8 cellular contexts compared by ENCODE assay signal in the genomic region with DNA sequence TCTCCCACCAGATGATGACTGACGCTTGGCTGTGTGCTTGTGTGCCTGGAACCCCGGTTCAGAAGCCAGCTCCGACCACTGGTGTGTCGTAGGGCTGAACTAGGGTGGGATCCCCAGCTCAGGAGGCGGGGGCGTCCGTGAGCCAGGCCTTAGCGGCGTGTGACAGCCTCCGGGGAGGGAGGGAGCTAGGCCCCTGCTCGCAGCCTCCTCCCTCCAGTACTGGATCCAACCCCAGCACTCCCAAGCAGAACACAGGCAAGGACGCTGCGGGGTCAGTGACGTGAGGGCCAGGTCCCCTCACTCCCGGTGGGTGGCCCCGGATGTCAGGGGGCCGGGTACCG. TPM values are rescaled to one million over a fixed set of nuclear protein-coding genes. Genes with fewer than 3 reads are reported as not detected.
DNase-seq lines count a peak whose midpoint lies in the region; ATAC-seq, FAIRE-seq and TF ChIP-seq lines count a peak whose summit lies in the region.

No MANE protein-coding gene starts in this region.

- H3K4me3 ChIP-seq in heart right ventricle: peak overlapping the region; percentile 68 to 97 (median 92)
- H3K4me3 ChIP-seq in retinal pigment epithelial cell (ENCODE audit: low read length): peak overlapping the region; percentile 93

- peaks cover 4% of the 10 kb centered on the region for H3K36me3 Mint-ChIP-seq in activated T-helper 17 cell treated with anti-CD3 and anti-CD28 coated beads, Interleukin-2, amount 50 U/mL, for 72 hours (ENCODE audit: low read depth)

- peak overlapping the region; percentile 83 for H3K4me3 Mint-ChIP-seq in activated T-helper 17 cell treated with anti-CD3 and anti-CD28 coated beads, Interleukin-2, amount 50 U/mL, for 72 hours

- no peak for TF ChIP-seq POLR2A in GM12892 (IDR thresholded peaks at IDR 0.05; ENCODE audit: low read depth, low read length)

- H3K9me3 Mint-ChIP-seq in activated T-helper 17 cell treated with anti-CD3 and anti-CD28 coated beads, Interleukin-2, amount 50 U/mL, for 72 hours: no peaks in the 10 kb centered on the region

- no peaks in the 10 kb centered on the region for H3K27me3 ChIP-seq in heart right ventricle

- peak overlapping the region; percentile 82 for H3K27ac Mint-ChIP-seq in activated T-helper 17 cell treated with anti-CD3 and anti-CD28 coated beads, Interleukin-2, amount 50 U/mL, for 72 hours

- peak overlapping the region in 9 of 10 donors; percentile 58 to 90 (median 78) for H3K27ac ChIP-seq in heart right ventricle

- intact Hi-C loops in heart right ventricle (cut with DNase I): loop anchor here in 3 of 10 donors (1.0 to 5.0 kb wide), 3 partner anchors 42 to 47 kb away; a partner anchor contains a TSS

- FAIRE-seq in GM12892 (lab: Jason Lieb, UNC): no peak

- no peak for TF ChIP-seq CTCF in heart right ventricle (IDR thresholded peaks at IDR 0.05)
- TF ChIP-seq CTCF in retinal pigment epithelial cell (conservative IDR thresholded peaks at IDR 0.05; ENCODE audit: low read depth, low read length): no peak

- DNase-seq in NCI-H82 (lab: John Stamatoyannopoulos, UW): peak; percentile 43
- DNase-seq in NCI-H82 treated with DMSO at 0.1 percent for 48 hours (lab: John Stamatoyannopoulos, UW; ENCODE audit: unreplicated experiment): no peak
- no peak for DNase-seq in heart right ventricle
- no peak for DNase-seq in retinal pigment epithelial cell (ENCODE audit: low read depth)
- DNase-seq in GM12892 (ENCODE audit: insufficient read length): no peak
- DNase-seq in activated effector memory CD4-positive, alpha-beta T cell treated with Interleukin-2 at 50 U/mL for 16 hours: no peak

- no peaks in the 10 kb centered on the region for H3K4me1 Mint-ChIP-seq in activated T-helper 17 cell treated with anti-CD3 and anti-CD28 coated beads, Interleukin-2, amount 50 U/mL, for 72 hours

- H3K27me3 Mint-ChIP-seq in activated T-helper 17 cell treated with anti-CD3 and anti-CD28 coated beads, Interleukin-2, amount 50 U/mL, for 72 hours: no peaks in the 10 kb centered on the region

- H3K4me1 ChIP-seq in heart right ventricle: peaks cover 4 to 27% (median 19%) of the 10 kb centered on the region in 9 donors

- H3K9me3 ChIP-seq in heart right ventricle: no peaks in the 10 kb centered on the region

- H3K36me3 ChIP-seq in heart right ventricle: peaks cover 0 to 14% (median 0%) of the 10 kb centered on the region in 9 donors

- peak; percentile 9 for ATAC-seq in HG03108 (IDR thresholded peaks at IDR 0.05; ENCODE audit: unreplicated experiment)
- peak; percentile 13 for ATAC-seq in activated T-helper 17 cell treated with anti-CD3 and anti-CD28 coated beads, Interleukin-2, amount 50 U/mL, for 72 hours (replicated peaks)
- ATAC-seq in heart right ventricle: peak; percentile 2 to 62 (median 31)

- WGBS in heart right ventricle, 2 donors: 3 to 5% methylated on average over 18 of the region's 18 CpGs

RNA-seq across cellular contexts. Expression of a gene that starts 0.4 kb away (rescaled TPM):
- total RNA-seq in activated T-helper 17 cell treated with anti-CD3 and anti-CD28 coated beads, Interleukin-2, amount 50 U/mL, for 72 hours: 10 to 100 TPM; 41.0 to 54.7 TPM
- total RNA-seq in heart right ventricle: 10 to 100 TPM; 13.8 to 26.6 (median 21.9) TPM
- polyA plus RNA-seq in heart right ventricle: 10 to 100 TPM; 18.1 to 43.5 TPM
- polyA plus RNA-seq in GM12892 (2012; ENCODE audit: missing spikeins): 18.9 TPM

RNA-seq across cellular contexts. Expression of a gene that starts 28.4 kb away (rescaled TPM):
- not detected for total RNA-seq in activated T-helper 17 cell treated with anti-CD3 and anti-CD28 coated beads, Interleukin-2, amount 50 U/mL, for 72 hours
- total RNA-seq in heart right ventricle: 100 to 1,000 TPM; 112 to 301 (median 137) TPM
- polyA plus RNA-seq in heart right ventricle: 100 to 1,000 TPM; 300 to 410 TPM
- polyA plus RNA-seq in GM12892 (2012; ENCODE audit: missing spikeins): 0.36 TPM

RNA-seq across cellular contexts. Expression of a gene that starts 31.6 kb away (rescaled TPM):
- 10 to 100 TPM; 31.1 to 60.3 TPM for total RNA-seq in activated T-helper 17 cell treated with anti-CD3 and anti-CD28 coated beads, Interleukin-2, amount 50 U/mL, for 72 hours
- total RNA-seq in heart right ventricle: 10 to 100 TPM; 27.6 to 49.6 (median 36.0) TPM
- 10 to 100 TPM; 22.7 to 73.1 TPM for polyA plus RNA-seq in heart right ventricle
- polyA plus RNA-seq in GM12892 (2012; ENCODE audit: missing spikeins): 24.2 TPM

RNA-seq across cellular contexts. Expression of a gene that starts 31.9 kb away (rescaled TPM):
- 100 to 1,000 TPM; 237 to 428 TPM for total RNA-seq in activated T-helper 17 cell treated with anti-CD3 and anti-CD28 coated beads, Interleukin-2, amount 50 U/mL, for 72 hours
- total RNA-seq in heart right ventricle: 100 to 1,000 TPM; 152 to 192 (median 181) TPM
- polyA plus RNA-seq in heart right ventricle: 100 to 1,000 TPM; 103 to 185 TPM
- polyA plus RNA-seq in GM12892 (2012; ENCODE audit: missing spikeins): 514 TPM

RNA-seq across cellular contexts. Expression of a gene that starts 45.0 kb away (rescaled TPM):
- 10 to 100 TPM; 19.5 to 58.2 TPM for total RNA-seq in activated T-helper 17 cell treated with anti-CD3 and anti-CD28 coated beads, Interleukin-2, amount 50 U/mL, for 72 hours
- 10 to 100 TPM; 13.3 to 25.8 (median 16.9) TPM for total RNA-seq in heart right ventricle
- polyA plus RNA-seq in heart right ventricle: 10 to 100 TPM; 24.4 to 34.9 TPM
- polyA plus RNA-seq in GM12892 (2012; ENCODE audit: missing spikeins): 15.2 TPM

Comparison
In these comparisons a context has a peak if more than half of its experiments do, and no peak if none do; other contexts are left out.
1. RNA of a gene that starts 28.4 kb away (total RNA-seq): 112 to 301 TPM in heart right ventricle; not detected in activated T-helper 17 cell treated with anti-CD3 and anti-CD28 coated beads, Interleukin-2, amount 50 U/mL, for 72 hours; every median in the first group is over 100 times any median in the second.
2. Peak in every context shown above with its lines, with median percentiles within 50 percentile points of each other: ATAC-seq.